26 cellular contexts compared by ENCODE assay signal in genomic region chrX:30835373-30835772, GRCh38.
"Had no signal": no experiment of that assay in that cellular context is flagged by ENCODE, and none has a peak within 500 bp of the region (broad histone marks: within the 10 kb centered on the region; RNA-seq: fewer than 3 reads in every experiment).

No MANE protein-coding gene starts in this region.

- ATAC-seq: esophagus mucosa; gastrocnemius medialis; left cardiac atrium; lower lobe of right lung; naive thymus-derived CD8-positive, alpha-beta T cell; stimulated activated memory B cell treated with anti-CD40 and anti-IgM and Interleukin-4, amounts not matched to agents 10 μg/mL and 1 μg/mL and 100 μg/mL, for 72 hours; stimulated activated naive CD8-positive, alpha-beta T cell treated with anti-CD3 and anti-CD28 coated beads, Interleukin-15, Interleukin-2, amounts not matched to agents 100 U/mL and 50 U/mL, for 24 hours had no signal

- H3K27me3 ChIP-seq: gastrocnemius medialis, right atrium auricular region, sigmoid colon, spleen, testis, tibial artery had no signal

- H3K27ac ChIP-seq: epithelial cell of prostate, gastrocnemius medialis, left ventricle myocardium inferior, lower lobe of right lung, prostate gland, right atrium auricular region, sigmoid colon, spleen, testis, tibial artery had no signal

- H3K9me3 Mint-ChIP-seq: dendritic cell treated with granulocyte-macrophage colony-stimulating factor and Interleukin-4, amounts not matched to agents 40 ng/mL and 50 ng/mL, for 4 days; naive thymus-derived CD8-positive, alpha-beta T cell; stimulated activated memory B cell treated with anti-CD40 and anti-IgM and Interleukin-4, amounts not matched to agents 10 μg/mL and 1 μg/mL and 100 μg/mL, for 72 hours had no signal

- DNase-seq: effector CD8-positive, alpha-beta T cell; endodermal cell; foreskin fibroblast; gastrocnemius medialis; head of caudate nucleus; left cardiac atrium; left ventricle myocardium inferior; lower lobe of right lung; naive thymus-derived CD8-positive, alpha-beta T cell; nephron progenitor cell; nucleus accumbens; sigmoid colon; spleen; stimulated activated CD4-positive, alpha-beta T cell treated with anti-CD3 and anti-CD28 coated beads, Interleukin-4, amount 100 ng/mL, for 4 hours; stimulated activated naive CD8-positive, alpha-beta T cell treated with anti-CD3 and anti-CD28 coated beads, Interleukin-15, Interleukin-2, amounts not matched to agents 100 U/mL and 50 U/mL, for 24 hours; substantia nigra; testis; tibial artery had no signal

- H3K9me3 ChIP-seq: gastrocnemius medialis, left ventricle myocardium inferior, lower lobe of right lung, prostate gland, right atrium auricular region, sigmoid colon, spleen, testis, tibial artery had no signal

- FAIRE-seq: islet of Langerhans had no signal

- H3K27ac Mint-ChIP-seq: dendritic cell treated with granulocyte-macrophage colony-stimulating factor and Interleukin-4, amounts not matched to agents 40 ng/mL and 50 ng/mL, for 4 days; endodermal cell; nephron progenitor cell; stimulated activated memory B cell treated with anti-CD40 and anti-IgM and Interleukin-4, amounts not matched to agents 10 μg/mL and 1 μg/mL and 100 μg/mL, for 72 hours; type B pancreatic cell had no signal

- H3K4me1 ChIP-seq: gastrocnemius medialis, left ventricle myocardium inferior, lower lobe of right lung, prostate gland, right atrium auricular region, sigmoid colon, spleen, testis, tibial artery had no signal

- H3K4me1 Mint-ChIP-seq: nephron progenitor cell; stimulated activated memory B cell treated with anti-CD40 and anti-IgM and Interleukin-4, amounts not matched to agents 10 μg/mL and 1 μg/mL and 100 μg/mL, for 72 hours had no signal

- H3K36me3 ChIP-seq: prostate gland had no signal

- H3K4me3 Mint-ChIP-seq: dendritic cell treated with granulocyte-macrophage colony-stimulating factor and Interleukin-4, amounts not matched to agents 40 ng/mL and 50 ng/mL, for 4 days; endodermal cell; naive thymus-derived CD8-positive, alpha-beta T cell; nephron progenitor cell; stimulated activated memory B cell treated with anti-CD40 and anti-IgM and Interleukin-4, amounts not matched to agents 10 μg/mL and 1 μg/mL and 100 μg/mL, for 72 hours; type B pancreatic cell had no signal

- H3K4me3 ChIP-seq: gastrocnemius medialis, left ventricle myocardium inferior, lower lobe of right lung, prostate gland, right atrium auricular region, sigmoid colon, spleen, testis, tibial artery had no signal

- H3K27me3 Mint-ChIP-seq: dendritic cell treated with granulocyte-macrophage colony-stimulating factor and Interleukin-4, amounts not matched to agents 40 ng/mL and 50 ng/mL, for 4 days; naive thymus-derived CD8-positive, alpha-beta T cell; stimulated activated memory B cell treated with anti-CD40 and anti-IgM and Interleukin-4, amounts not matched to agents 10 μg/mL and 1 μg/mL and 100 μg/mL, for 72 hours; type B pancreatic cell had no signal
